13 cellular contexts compared by ENCODE assay signal in the genomic region with DNA sequence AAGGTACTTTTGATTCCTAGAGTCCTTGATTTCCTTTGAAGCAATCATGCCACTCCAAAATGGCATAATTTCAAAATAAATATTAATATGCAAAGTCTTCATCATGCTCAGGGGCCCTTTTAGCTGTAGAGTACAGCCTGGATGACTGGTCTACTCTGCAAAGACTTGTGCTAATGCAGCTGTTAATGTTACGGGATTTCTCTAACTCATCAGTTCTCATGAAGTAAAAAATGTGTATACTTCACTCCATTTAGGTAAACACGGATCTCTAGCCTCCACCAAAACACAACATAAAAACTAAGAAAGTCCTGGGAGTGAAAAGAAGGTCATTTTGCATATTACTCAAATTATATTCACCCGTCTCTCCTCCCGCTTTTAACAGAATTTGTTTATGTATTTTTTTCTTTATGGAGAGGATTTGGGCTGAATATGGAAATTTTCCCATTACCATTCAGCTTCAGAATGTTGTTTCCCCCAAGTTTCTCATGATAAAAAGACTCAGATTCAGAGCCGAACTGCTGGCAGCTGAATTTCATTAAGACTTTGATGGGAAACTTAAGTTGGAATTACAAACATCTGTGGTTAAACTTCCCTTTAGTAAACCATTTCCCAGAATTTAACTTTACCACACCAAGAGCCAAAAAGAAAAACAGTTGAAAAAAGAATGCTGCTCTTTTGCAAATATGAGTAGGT. TPM values are rescaled to one million over a fixed set of nuclear protein-coding genes. Genes with fewer than 3 reads are reported as not detected.
A peak's percentile ranks its signal among the peaks of the same experiment; 100 is the strongest.
DNase-seq lines count a peak whose midpoint lies in the region; ATAC-seq and TF ChIP-seq lines count a peak whose summit lies in the region.
"Had no signal": no experiment of that assay in that cellular context is flagged by ENCODE, and none has a peak within 500 bp of the region (broad histone marks: within the 10 kb centered on the region; RNA-seq: fewer than 3 reads in every experiment).

No MANE protein-coding gene starts in this region.

- peak overlapping the region; percentile 82 to 92 for H3K27ac ChIP-seq in SK-N-SH (ENCODE audit: low read depth in 2 of 2, low read length in 1 of 2)

- H3K9me2 ChIP-seq in SK-N-SH, result no peaks in the 10 kb centered on the region

- H3K9ac ChIP-seq in SK-N-SH, result no peak overlapping the region; the same call in 1 of the 2 replicates

- no peak for TF ChIP-seq RAD21 in SK-N-SH (IDR thresholded peaks at IDR 0.05; ENCODE audit: low read length)

- WGBS in SK-N-SH (ENCODE audit: low lambda C conversion rate), result 65% methylated on average over 5 of the region's 5 CpGs

- CTCF ChIA-PET in SK-N-SH (lab: Yijun Ruan, JAX), result interaction anchor here (0.7 to 1.8 kb wide), 5 partner anchors 10 to 73 kb away, joined by 3 to 5 read pairs (median 4); no protein-coding TSS in a partner anchor

- H3K4me2 ChIP-seq in SK-N-SH, result no peak overlapping the region; the same call in 1 of the 2 replicates

- TF ChIP-seq CTCF in AG09319 (IDR thresholded peaks at IDR 0.05; ENCODE audit: low read depth, low read length) (no peak), SK-N-SH (IDR thresholded peaks at IDR 0.05) (no peak), fibroblast of the aortic adventitia (IDR thresholded peaks at IDR 0.05; ENCODE audit: insufficient read depth, low read length) (no peak)

- H3K79me2 ChIP-seq in SK-N-SH (ENCODE audit: insufficient read depth), result no peaks in the 10 kb centered on the region

- peaks cover 16% of the 10 kb centered on the region for H3F3A ChIP-seq in SK-N-SH (replicated peaks; ENCODE audit: insufficient read depth)

- ATAC-seq in sciatic nerve (peak; percentile 56), GM18511 (IDR thresholded peaks at IDR 0.05; ENCODE audit: unreplicated experiment) (no peak), HG03045 (IDR thresholded peaks at IDR 0.05; ENCODE audit: unreplicated experiment) (no peak)
- ATAC-seq: left colon had no signal

- DNase-seq in AG09319 (ENCODE audit: extremely low read depth, low read depth) (peak; percentile 92), SK-N-SH (no peak), fibroblast of the aortic adventitia (ENCODE audit: low read depth) (peak; percentile 96), sciatic nerve (ENCODE audit: low spot score) (no peak), 8988T (no peak), LoVo (ENCODE audit: low spot score) (no peak)
- DNase-seq: activated T-cell treated with anti-CD3 and anti-CD28 coated beads, Interleukin-2, amount 50 U/mL, for 24 hours; BE2C; left colon; NCI-H226; pancreas had no signal

- H2AFZ ChIP-seq in SK-N-SH (ENCODE audit: low read depth), result no peak overlapping the region

- TF ChIP-seq EP300 in SK-N-SH (IDR thresholded peaks at IDR 0.05; ENCODE audit: borderline replicate concordance in 1 of 2, low read depth in 1 of 2, low read length in 1 of 2), result peak in 1 of 2 experiments; percentile 30; a peak in 1 of 4 replicates

- H3K27me3 ChIP-seq in SK-N-SH (ENCODE audit: insufficient read depth), result no peaks in the 10 kb centered on the region
- H3K27me3 ChIP-seq: BE2C, pancreas had no signal

- H3K9me3 ChIP-seq in SK-N-SH, result no peaks in the 10 kb centered on the region
- H3K9me3 ChIP-seq: BE2C, pancreas had no signal

- no peaks in the 10 kb centered on the region for H4K20me1 ChIP-seq in SK-N-SH (ENCODE audit: insufficient read depth)

- intact Hi-C loops in sciatic nerve (cut with DNase I), result no loop called here

- POLR2A ChIA-PET in SK-N-SH (lab: Yijun Ruan, JAX), result no interaction called here

- peaks cover 8 to 17% of the 10 kb centered on the region in 2 experiments; a peak in 3 of 4 replicates for H3K4me1 ChIP-seq in SK-N-SH (ENCODE audit: control insufficient read depth in 1 of 2, insufficient read depth in 2 of 2, low read depth in 1 of 2, low read length in 1 of 2)
- H3K4me1 ChIP-seq: BE2C, pancreas had no signal

- no peaks in the 10 kb centered on the region for H3K36me3 ChIP-seq in SK-N-SH (replicated peaks in 1 of 2; ENCODE audit: control insufficient read depth in 1 of 2, insufficient read depth in 2 of 2, low read length in 1 of 2)
- H3K36me3 ChIP-seq: BE2C, pancreas had no signal

- H3K4me3 ChIP-seq in SK-N-SH (ENCODE audit: low read depth in 2 of 2, low read length in 1 of 2), result no peak overlapping the region
- H3K4me3 ChIP-seq in fibroblast of the aortic adventitia (ENCODE audit: low read depth, low read length), result no peak overlapping the region
- H3K4me3 ChIP-seq: pancreas had no signal

TF ChIP-seq in SK-N-SH, 30 proteins besides CTCF, POLR2A, EP300 and RAD21 (continues in another document):
- TF ChIP-seq RXRA (IDR thresholded peaks at IDR 0.05; ENCODE audit: borderline replicate concordance, low read depth) (0 out of 2 replicates have a peak, but pooled peaks have one; percentile 15), SMC3 (IDR thresholded peaks at IDR 0.05; ENCODE audit: low read depth, low read length) (no peak), TEAD4 (IDR thresholded peaks at IDR 0.05; ENCODE audit: borderline replicate concordance, insufficient read depth) (no peak), CHD2 (IDR thresholded peaks at IDR 0.05; ENCODE audit: low read length, partially characterized antibody) (no peak), FOSL2 (IDR thresholded peaks at IDR 0.05; ENCODE audit: borderline replicate concordance, low read depth) (no peak), RCOR1 (IDR thresholded peaks at IDR 0.05; ENCODE audit: low read length) (no peak), GABPA (IDR thresholded peaks at IDR 0.05; ENCODE audit: low read depth) (no peak), NFIC (IDR thresholded peaks at IDR 0.05; ENCODE audit: borderline replicate concordance) (0 out of 2 replicates have a peak, but pooled peaks have one; percentile 17), FOXM1 (IDR thresholded peaks at IDR 0.05; ENCODE audit: low read depth) (no peak), SIN3A (IDR thresholded peaks at IDR 0.05; ENCODE audit: borderline replicate concordance, low read depth, low read length) (no peak), YY1 (IDR thresholded peaks at IDR 0.05; ENCODE audit: low read depth) (no peak), JUND (IDR thresholded peaks at IDR 0.05) (0 out of 2 replicates have a peak, but pooled peaks have one; percentile 14), USF2 (IDR thresholded peaks at IDR 0.05; ENCODE audit: borderline replicate concordance, low read depth, low read length) (no peak), EZH2phosphoT487 (IDR thresholded peaks at IDR 0.05; ENCODE audit: borderline replicate concordance, low read depth) (no peak), TAF1 (IDR thresholded peaks at IDR 0.05; ENCODE audit: borderline replicate concordance, low read depth, low read length) (no peak), GATA2 (CRISPR knock-in tag; IDR thresholded peaks at IDR 0.05) (no peak), NRF1 (IDR thresholded peaks at IDR 0.05; ENCODE audit: low read depth, low read length) (no peak), POLR2AphosphoS5 (IDR thresholded peaks at IDR 0.05; ENCODE audit: low read depth, low read length) (peak; percentile 28; the same call in 1 of the 2 replicates)
- TF ChIP-seq, protein P1, sequence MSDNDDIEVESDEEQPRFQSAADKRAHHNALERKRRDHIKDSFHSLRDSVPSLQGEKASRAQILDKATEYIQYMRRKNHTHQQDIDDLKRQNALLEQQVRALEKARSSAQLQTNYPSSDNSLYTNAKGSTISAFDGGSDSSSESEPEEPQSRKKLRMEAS (IDR thresholded peaks at IDR 0.05; ENCODE audit: low read depth), result no peak
- TF ChIP-seq, protein P2, sequence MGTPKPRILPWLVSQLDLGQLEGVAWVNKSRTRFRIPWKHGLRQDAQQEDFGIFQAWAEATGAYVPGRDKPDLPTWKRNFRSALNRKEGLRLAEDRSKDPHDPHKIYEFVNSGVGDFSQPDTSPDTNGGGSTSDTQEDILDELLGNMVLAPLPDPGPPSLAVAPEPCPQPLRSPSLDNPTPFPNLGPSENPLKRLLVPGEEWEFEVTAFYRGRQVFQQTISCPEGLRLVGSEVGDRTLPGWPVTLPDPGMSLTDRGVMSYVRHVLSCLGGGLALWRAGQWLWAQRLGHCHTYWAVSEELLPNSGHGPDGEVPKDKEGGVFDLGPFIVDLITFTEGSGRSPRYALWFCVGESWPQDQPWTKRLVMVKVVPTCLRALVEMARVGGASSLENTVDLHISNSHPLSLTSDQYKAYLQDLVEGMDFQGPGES (IDR thresholded peaks at IDR 0.05; ENCODE audit: low read depth, low read length), result no peak
- TF ChIP-seq, protein P3, sequence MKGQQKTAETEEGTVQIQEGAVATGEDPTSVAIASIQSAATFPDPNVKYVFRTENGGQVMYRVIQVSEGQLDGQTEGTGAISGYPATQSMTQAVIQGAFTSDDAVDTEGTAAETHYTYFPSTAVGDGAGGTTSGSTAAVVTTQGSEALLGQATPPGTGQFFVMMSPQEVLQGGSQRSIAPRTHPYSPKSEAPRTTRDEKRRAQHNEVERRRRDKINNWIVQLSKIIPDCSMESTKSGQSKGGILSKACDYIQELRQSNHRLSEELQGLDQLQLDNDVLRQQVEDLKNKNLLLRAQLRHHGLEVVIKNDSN (IDR thresholded peaks at IDR 0.05; ENCODE audit: borderline replicate concordance, low read depth), result no peak

RNA-seq across cellular contexts. Expression of gene LAMA4, which starts 8.7 kb away (rescaled TPM):
- 9.4 and 10.5 TPM in 2 replicates for polyA plus RNA-seq in SK-N-SH (2012; rRNA removed)
- 6.9 and 7.5 TPM in 2 replicates for polyA plus RNA-seq in SK-N-SH (2012; cell fraction: cytosol; rRNA removed)
- polyA plus RNA-seq in SK-N-SH (2012; cell fraction: nucleus; rRNA removed), result 14.6 and 14.9 TPM in 2 replicates
- total RNA-seq in fibroblast of the aortic adventitia (ENCODE audit: low replicate concordance) (306 and 904 TPM in 2 replicates), sciatic nerve (332 TPM)

Comparison
In these comparisons a context has a peak if more than half of its experiments do, and no peak if none do; other contexts are left out.
1. DNase-seq: peak in AG09319 (single experiment) and fibroblast of the aortic adventitia (single experiment); none in SK-N-SH (single experiment), sciatic nerve (single experiment), 8988T (single experiment) and LoVo (single experiment).